In genomic region chr3:120908030-120908802, GRCh38 we compare ENCODE assay signal across 8 cellular contexts. TPM values are rescaled to one million over a fixed set of nuclear protein-coding genes. Genes with fewer than 3 reads are reported as not detected.
DNase-seq lines count a peak whose midpoint lies in the region; ATAC-seq and TF ChIP-seq lines count a peak whose summit lies in the region.

Gene STXBP5L, plus strand, starts transcription at chr3:120908205. Its CDS starts 1,374 bp downstream, at chr3:120909579.

- ATAC-seq in GM19351 (IDR thresholded peaks at IDR 0.05; ENCODE audit: unreplicated experiment) = peak; percentile 99
- ATAC-seq in HG03432 (IDR thresholded peaks at IDR 0.05; ENCODE audit: unreplicated experiment) = peak; percentile 99
- peak; percentile 92 for ATAC-seq in activated naive CD8-positive, alpha-beta T cell treated with anti-CD3 and anti-CD28 coated beads, Interleukin-2, amount 10 ng/mL, durations not matched to agents 7 days and 5 days (ENCODE audit: low read depth)
- ATAC-seq in heart right ventricle = peak; percentile 85 to 99 (median 92)

- H3K27ac ChIP-seq in heart right ventricle = no peak within 1 kb of the TSS

- no peaks in the 10 kb centered on the region for H3K36me3 Mint-ChIP-seq in activated naive CD8-positive, alpha-beta T cell treated with anti-CD3 and anti-CD28 coated beads, Interleukin-2, amount 10 ng/mL, durations not matched to agents 7 days and 5 days

- H3K4me3 Mint-ChIP-seq in activated naive CD8-positive, alpha-beta T cell treated with anti-CD3 and anti-CD28 coated beads, Interleukin-2, amount 10 ng/mL, durations not matched to agents 7 days and 5 days = peak within 1 kb of the TSS; percentile 84

- H3K27me3 ChIP-seq in heart right ventricle = peaks cover 0 to 69% (median 61%) of the 10 kb centered on the region in 7 donors

- DNase-seq in COLO829 (ENCODE audit: low spot score) = peak; percentile 64
- peak; percentile 92 for DNase-seq in NCI-H774 (lab: John Stamatoyannopoulos, UW)
- DNase-seq in activated naive CD8-positive, alpha-beta T cell treated with anti-CD3 and anti-CD28 coated beads, Interleukin-2, amount 10 ng/mL, durations not matched to agents 7 days and 5 days = peak; percentile 73
- peak; percentile 48 to 60 for DNase-seq in heart right ventricle
- peak; percentile 63 for DNase-seq in pons (ENCODE audit: low spot score)
- DNase-seq in cortex of kidney (lab: John Stamatoyannopoulos, UW) = no peak

- no peaks in the 10 kb centered on the region for H3K36me3 ChIP-seq in heart right ventricle

- no peak for TF ChIP-seq CTCF in heart right ventricle (IDR thresholded peaks at IDR 0.05)

- POLR2A ChIA-PET in activated naive CD8-positive, alpha-beta T cell treated with anti-CD3 and anti-CD28 coated beads, Interleukin-2, amount 10 ng/mL, durations not matched to agents 7 days and 5 days (lab: Charles Lee) = no interaction called here

- peaks cover 0 to 18% (median 11%) of the 10 kb centered on the region in 9 donors for H3K4me1 ChIP-seq in heart right ventricle

- WGBS in heart right ventricle, 2 donors = 0 to 1% methylated on average over 75 to 83 of the region's 83 CpGs

- no peaks in the 10 kb centered on the region for H3K9me3 Mint-ChIP-seq in activated naive CD8-positive, alpha-beta T cell treated with anti-CD3 and anti-CD28 coated beads, Interleukin-2, amount 10 ng/mL, durations not matched to agents 7 days and 5 days

- H3K4me1 Mint-ChIP-seq in activated naive CD8-positive, alpha-beta T cell treated with anti-CD3 and anti-CD28 coated beads, Interleukin-2, amount 10 ng/mL, durations not matched to agents 7 days and 5 days = peaks cover 12% of the 10 kb centered on the region

- intact Hi-C loops in heart right ventricle (cut with DNase I) = no loop called here

- peaks cover 47% of the 10 kb centered on the region for H3K27me3 Mint-ChIP-seq in activated naive CD8-positive, alpha-beta T cell treated with anti-CD3 and anti-CD28 coated beads, Interleukin-2, amount 10 ng/mL, durations not matched to agents 7 days and 5 days

- peaks cover 0 to 2% (median 0%) of the 10 kb centered on the region in 11 donors for H3K9me3 ChIP-seq in heart right ventricle

- H3K27ac Mint-ChIP-seq in activated naive CD8-positive, alpha-beta T cell treated with anti-CD3 and anti-CD28 coated beads, Interleukin-2, amount 10 ng/mL, durations not matched to agents 7 days and 5 days = peak within 1 kb of the TSS; percentile 70

- peak within 1 kb of the TSS in 9 of 10 donors; percentile 12 to 49 (median 38) for H3K4me3 ChIP-seq in heart right ventricle

RNA-seq across cellular contexts. Expression of gene STXBP5L, which starts in this region (rescaled TPM):
- total RNA-seq in activated naive CD8-positive, alpha-beta T cell treated with anti-CD3 and anti-CD28 coated beads, Interleukin-2, amount 10 ng/mL, durations not matched to agents 7 days and 5 days = not detected
- total RNA-seq in heart right ventricle = not detected
- polyA plus RNA-seq in heart right ventricle = not detected

Comparison
In these comparisons a context has a peak if more than half of its experiments do, and no peak if none do; other contexts are left out.
1. Peak in DNase-seq and ATAC-seq in activated naive CD8-positive, alpha-beta T cell treated with anti-CD3 and anti-CD28 coated beads, Interleukin-2, amount 10 ng/mL, durations not matched to agents 7 days and 5 days; RNA of the gene not detected or under 1 TPM.
2. Peak in DNase-seq, ATAC-seq and H3K4me3 ChIP-seq in heart right ventricle; RNA of the gene not detected or under 1 TPM.